Comparison of ENCODE assay signal across 11 cellular contexts in genomic region chr20:45010399-45010828, GRCh38. TPM values are rescaled to one million over a fixed set of nuclear protein-coding genes. Genes with fewer than 3 reads are reported as not detected.
DNase-seq lines count a peak whose midpoint lies in the region; ATAC-seq and TF ChIP-seq lines count a peak whose summit lies in the region.
"Had no signal": no experiment of that assay in that cellular context is flagged by ENCODE, and none has a peak within 500 bp of the region (broad histone marks: within the 10 kb centered on the region; RNA-seq: fewer than 3 reads in every experiment).

No MANE protein-coding gene starts in this region.

- H3K9ac ChIP-seq in adipocyte (ENCODE audit: low read length), result peak overlapping the region; percentile 27

- H3K4me3 ChIP-seq in adipocyte (ENCODE audit: low read length), result no peak overlapping the region
- H3K4me3 ChIP-seq in foreskin fibroblast (ENCODE audit: low read depth in 1 of 2, low read length in 2 of 2), result no peak overlapping the region
- H3K4me3 ChIP-seq: vagina had no signal

- no peak for TF ChIP-seq CTCF in foreskin fibroblast (IDR thresholded peaks at IDR 0.05; ENCODE audit: low read depth, low read length)

- H3K4me1 ChIP-seq in adipocyte (ENCODE audit: control insufficient read depth, insufficient read depth, low read length), result peaks cover 38% of the 10 kb centered on the region

- no peaks in the 10 kb centered on the region for H3K9me3 ChIP-seq in adipocyte (ENCODE audit: control insufficient read depth, low read length)
- H3K9me3 ChIP-seq: BE2C, vagina had no signal

- peak; percentile 13 for DNase-seq in A172 (ENCODE audit: low spot score)
- DNase-seq in ELR (ENCODE audit: low read depth), result peak; percentile 97
- DNase-seq in adipocyte (ENCODE audit: low read depth), result no peak
- DNase-seq in foreskin fibroblast, result peak; percentile 74 to 75
- no peak for DNase-seq in effector CD8-positive, alpha-beta T cell (lab: John Stamatoyannopoulos, UW)
- DNase-seq in activated gamma-delta T cell (lab: John Stamatoyannopoulos, UW), result no peak
- DNase-seq in epidermal melanocyte (ENCODE audit: insufficient read length, low spot score), result no peak
- DNase-seq: GF-D8 had no signal

- H3K27me3 ChIP-seq in adipocyte (replicated peaks; ENCODE audit: control insufficient read depth, insufficient read depth, low read length), result no peaks in the 10 kb centered on the region
- H3K27me3 ChIP-seq: BE2C, vagina had no signal

- no peak for ATAC-seq in GM19324 (IDR thresholded peaks at IDR 0.05; ENCODE audit: low FRiP score, unreplicated experiment)

- H3K36me3 ChIP-seq in adipocyte (ENCODE audit: control insufficient read depth, insufficient read depth, low read length, severe bottlenecking), result peaks cover 5% of the 10 kb centered on the region

RNA-seq across cellular contexts. Expression of gene STK4, which starts 44.1 kb away (rescaled TPM):
- total RNA-seq in A172 (2014; rRNA removed; shearing (Covaris generic)), result 17.7 and 21.3 TPM in 2 replicates

RNA-seq across cellular contexts. Expression of gene TOMM34, which starts 50.2 kb away (rescaled TPM):
- 105 and 107 TPM in 2 replicates for total RNA-seq in A172 (2014; rRNA removed; shearing (Covaris generic))

Comparison
In these comparisons a context has a peak if more than half of its experiments do, and no peak if none do; other contexts are left out.
1. DNase-seq: peak in A172 (single experiment), ELR (single experiment) and foreskin fibroblast (2 of 2); none in adipocyte (single experiment), effector CD8-positive, alpha-beta T cell (single experiment), activated gamma-delta T cell (single experiment) and epidermal melanocyte (single experiment).